ENCODE assay signal across 21 cellular contexts in the genomic region with DNA sequence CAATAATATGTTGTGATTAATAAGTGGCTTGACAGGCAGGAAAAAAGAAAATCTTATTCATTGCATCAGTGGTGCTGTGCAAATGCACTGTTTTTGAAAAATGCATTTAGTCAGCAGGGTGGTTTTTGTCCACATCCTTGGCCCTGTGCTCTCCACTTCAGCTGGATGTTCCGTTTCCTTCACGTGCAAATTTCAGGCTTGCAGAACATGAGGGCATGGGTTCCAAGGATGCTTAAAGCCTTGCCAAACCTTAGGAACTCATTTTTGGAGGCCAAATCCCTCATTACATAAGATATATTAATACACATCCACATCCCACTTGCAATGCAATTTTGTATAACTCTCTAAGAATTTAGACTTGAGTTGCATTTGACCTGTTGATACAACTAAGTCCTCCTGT.
A peak's percentile ranks its signal among the peaks of the same experiment; 100 is the strongest.
DNase-seq lines count a peak whose midpoint lies in the region; ATAC-seq and TF ChIP-seq lines count a peak whose summit lies in the region.
"Had no signal": no experiment of that assay in that cellular context is flagged by ENCODE, and none has a peak within 500 bp of the region (broad histone marks: within the 10 kb centered on the region; RNA-seq: fewer than 3 reads in every experiment).

No MANE protein-coding gene starts in this region.

- H3K9ac ChIP-seq in mammary epithelial cell (ENCODE audit: insufficient read depth, low read length) = no peak overlapping the region
- H3K9ac ChIP-seq: BLaER1 treated with 17β-estradiol and CSF1 and Interleukin-3, amounts not matched to agents 10 nM and 100 nM; GM23248 had no signal

- H3K79me2 ChIP-seq in mammary epithelial cell (ENCODE audit: insufficient read depth, low read length) = no peaks in the 10 kb centered on the region

- no peak for TF ChIP-seq CTCF in AG10803 (conservative IDR thresholded peaks at IDR 0.05; ENCODE audit: low read length)
- TF ChIP-seq CTCF in esophagus muscularis mucosa (IDR thresholded peaks at IDR 0.05) = no peak
- TF ChIP-seq CTCF in gastroesophageal sphincter (IDR thresholded peaks at IDR 0.05) = no peak
- no peak for TF ChIP-seq CTCF in tibial artery (IDR thresholded peaks at IDR 0.05)
- no peak for TF ChIP-seq CTCF in mammary epithelial cell (conservative IDR thresholded peaks at IDR 0.05 in 1 of 2, IDR thresholded peaks at IDR 0.05 in 1 of 2; ENCODE audit: extremely low read depth in 1 of 2, insufficient read depth in 1 of 2, low read depth in 1 of 2, low read length in 2 of 2)

- H3K4me1 ChIP-seq in esophagus muscularis mucosa (peaks cover 0 to 27% (median 22%) of the 10 kb centered on the region in 4 donors), gastroesophageal sphincter (peaks cover 0 to 14% (median 0%) of the 10 kb centered on the region in 3 donors), tibial artery (peaks cover 0 to 25% (median 6%) of the 10 kb centered on the region in 4 donors), mammary epithelial cell (ENCODE audit: insufficient read depth, low read length) (no peaks in the 10 kb centered on the region)
- H3K4me1 ChIP-seq: BE2C had no signal

- H3K4me2 ChIP-seq in mammary epithelial cell (ENCODE audit: insufficient read depth, low read depth, low read length) = no peak overlapping the region
- H3K4me2 ChIP-seq: BLaER1 treated with 17β-estradiol and CSF1 and Interleukin-3, amounts not matched to agents 10 nM and 100 nM had no signal

- TF ChIP-seq POLR2A in esophagus muscularis mucosa (IDR thresholded peaks at IDR 0.05; ENCODE audit: low read depth) = no peak
- TF ChIP-seq POLR2A in gastroesophageal sphincter (IDR thresholded peaks at IDR 0.05) = no peak

- H3K4me3 ChIP-seq in AG10803 (ENCODE audit: low read length) = no peak overlapping the region
- no peak overlapping the region for H3K4me3 ChIP-seq in esophagus muscularis mucosa
- H3K4me3 ChIP-seq in gastroesophageal sphincter = no peak overlapping the region
- H3K4me3 ChIP-seq in tibial artery = no peak overlapping the region
- no peak overlapping the region for H3K4me3 ChIP-seq in mammary epithelial cell (replicated peaks in 1 of 3; ENCODE audit: insufficient read depth in 1 of 3, low read depth in 2 of 3, low read length in 3 of 3)
- H3K4me3 ChIP-seq: BLaER1 treated with 17β-estradiol and CSF1 and Interleukin-3, amounts not matched to agents 10 nM and 100 nM; GM23248 had no signal

- CTCF ChIA-PET in mammary epithelial cell (lab: Charles Lee; ENCODE audit: low non-redundant PET) = no interaction called here

- no peak overlapping the region for H3K27ac ChIP-seq in esophagus muscularis mucosa (replicated peaks in 1 of 4)
- H3K27ac ChIP-seq in gastroesophageal sphincter = no peak overlapping the region
- no peak overlapping the region for H3K27ac ChIP-seq in tibial artery
- no peak overlapping the region for H3K27ac ChIP-seq in mammary epithelial cell (ENCODE audit: insufficient read depth, low read depth, low read length)
- H3K27ac ChIP-seq: 22Rv1; BLaER1 treated with 17β-estradiol and CSF1 and Interleukin-3, amounts not matched to agents 10 nM and 100 nM; GM23248 had no signal

- dilution Hi-C loops in mammary epithelial cell (cut with HindIII; ENCODE audit: low sequenced_read_pairs) = no loop called here

- H3K27me3 ChIP-seq in esophagus muscularis mucosa = no peaks in the 10 kb centered on the region
- H3K27me3 ChIP-seq in gastroesophageal sphincter = no peaks in the 10 kb centered on the region
- no peaks in the 10 kb centered on the region for H3K27me3 ChIP-seq in tibial artery
- H3K27me3 ChIP-seq in mammary epithelial cell (ENCODE audit: insufficient read depth, low read length) = no peaks in the 10 kb centered on the region
- H3K27me3 ChIP-seq: BE2C; BLaER1 treated with 17β-estradiol and CSF1 and Interleukin-3, amounts not matched to agents 10 nM and 100 nM had no signal

- 40% methylated on average over 2 of the region's 2 CpGs for WGBS in esophagus muscularis mucosa
- 34 to 68% methylated on average over 2 of the region's 2 CpGs for WGBS in gastroesophageal sphincter (ENCODE audit: low coverage in 1 of 2), 2 donors
- WGBS in mammary epithelial cell (ENCODE audit: low coverage, missing lambda C conversion rate) = 39% methylated on average over 2 of the region's 2 CpGs

- intact Hi-C loops in esophagus muscularis mucosa (cut with DNase I) (loop anchor here (10.0 kb wide), 2 partner anchors 405 to 625 kb away; no protein-coding TSS in a partner anchor), tibial artery (cut with DNase I; ENCODE audit: low total_unique reads) (no loop called here), mammary epithelial cell (cut with micrococcal nuclease) (loop anchor here (5.0 to 10.0 kb wide), 5 partner anchors 487 to 917 kb away; partner anchors contain the start of gene KAZN)

- peak; percentile 24 for DNase-seq in NCI-H146 (lab: John Stamatoyannopoulos, UW)
- DNase-seq in NCI-H146 treated with DMSO at 0.1 percent for 48 hours (lab: John Stamatoyannopoulos, UW; ENCODE audit: unreplicated experiment) = no peak
- peak; percentile 3 for DNase-seq in AG10803 (ENCODE audit: low read depth)
- peak; percentile 80 for DNase-seq in esophagus muscularis mucosa (ENCODE audit: extremely low spot score)
- no peak for DNase-seq in tibial artery
- no peak for DNase-seq in mammary epithelial cell
- DNase-seq: AML-193; BE2C; CD4-positive, alpha-beta T cell; CD8-positive, alpha-beta memory T cell; DMS 273 treated with DMSO at 0.1 percent for 48 hours; DMS79; EL; GF-D8; GM23248; H7 had no signal

- TF ChIP-seq EP300 in esophagus muscularis mucosa (IDR thresholded peaks at IDR 0.05) = no peak
- no peak for TF ChIP-seq EP300 in gastroesophageal sphincter (IDR thresholded peaks at IDR 0.05)

- ATAC-seq in gastroesophageal sphincter = peak; percentile 56
- ATAC-seq in GM21619 (IDR thresholded peaks at IDR 0.05; ENCODE audit: unreplicated experiment) = no peak
- ATAC-seq: HCT116 had no signal

- no peaks in the 10 kb centered on the region for H4K20me1 ChIP-seq in mammary epithelial cell (ENCODE audit: insufficient read depth, low read length)
- H4K20me1 ChIP-seq: BLaER1 treated with 17β-estradiol and CSF1 and Interleukin-3, amounts not matched to agents 10 nM and 100 nM had no signal

- no TSS peak for BruUV-seq in mammary epithelial cell (replicated peaks; lab: Mats Ljungman, UMichigan)

- in situ Hi-C loops in mammary epithelial cell (cut with MboI; ENCODE audit: low sequenced_read_pairs in 2 of 2) = loop anchor here (25.0 kb wide), 2 partner anchors 452 to 927 kb away; no protein-coding TSS in a partner anchor

- no peaks in the 10 kb centered on the region for H3K9me3 ChIP-seq in esophagus muscularis mucosa
- H3K9me3 ChIP-seq in gastroesophageal sphincter = no peaks in the 10 kb centered on the region
- H3K9me3 ChIP-seq in tibial artery = no peaks in the 10 kb centered on the region
- H3K9me3 ChIP-seq in mammary epithelial cell (replicated peaks; ENCODE audit: insufficient read depth, low read length) = no peaks in the 10 kb centered on the region
- H3K9me3 ChIP-seq: BE2C; BLaER1 treated with 17β-estradiol and CSF1 and Interleukin-3, amounts not matched to agents 10 nM and 100 nM had no signal

- H2AFZ ChIP-seq in mammary epithelial cell (ENCODE audit: low read depth, low read length) = no peak overlapping the region
- H2AFZ ChIP-seq: GM23248 had no signal

- H3K36me3 ChIP-seq in esophagus muscularis mucosa = no peaks in the 10 kb centered on the region
- H3K36me3 ChIP-seq in gastroesophageal sphincter = no peaks in the 10 kb centered on the region
- no peaks in the 10 kb centered on the region for H3K36me3 ChIP-seq in tibial artery
- H3K36me3 ChIP-seq in mammary epithelial cell (ENCODE audit: insufficient read depth, low read length) = no peaks in the 10 kb centered on the region
- H3K36me3 ChIP-seq: BE2C; BLaER1 treated with 17β-estradiol and CSF1 and Interleukin-3, amounts not matched to agents 10 nM and 100 nM had no signal

Comparison
In these comparisons a context has a peak if more than half of its experiments do, and no peak if none do; other contexts are left out.
1. DNase-seq: peak in NCI-H146 (single experiment), AG10803 (single experiment) and esophagus muscularis mucosa (single experiment); none in NCI-H146 treated with DMSO at 0.1 percent for 48 hours (single experiment), tibial artery (0 of 2) and mammary epithelial cell (single experiment).